ENCODE assay signal across 1 cellular context in the genomic region with DNA sequence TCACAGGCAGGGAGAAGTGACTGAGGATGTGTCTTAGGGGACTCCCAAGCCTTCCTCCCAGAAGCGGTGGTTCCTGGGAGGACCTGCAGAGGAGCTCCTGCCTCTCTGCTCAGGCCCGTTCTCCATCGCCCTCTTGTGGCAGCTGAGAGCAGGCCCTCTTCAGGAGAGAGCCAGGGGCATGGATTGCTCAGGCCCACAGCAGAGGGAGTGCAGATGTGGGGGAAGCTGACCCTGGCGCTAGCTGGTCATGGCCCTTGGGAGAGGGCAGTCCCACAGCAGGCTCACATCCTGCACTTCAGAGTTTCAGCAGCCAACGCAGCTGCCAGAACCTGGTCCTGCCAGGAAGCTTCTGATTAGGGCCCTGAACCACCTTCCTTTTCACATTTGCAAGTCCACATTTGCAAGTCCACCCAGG.
TF ChIP-seq lines count a peak whose summit lies in the region.

No MANE protein-coding gene starts in this region.

TF ChIP-seq in HepG2, 621 proteins besides CTCF, POLR2A, EP300 and RAD21 (continued from another document and continues in another):
- TF ChIP-seq, protein P1, sequence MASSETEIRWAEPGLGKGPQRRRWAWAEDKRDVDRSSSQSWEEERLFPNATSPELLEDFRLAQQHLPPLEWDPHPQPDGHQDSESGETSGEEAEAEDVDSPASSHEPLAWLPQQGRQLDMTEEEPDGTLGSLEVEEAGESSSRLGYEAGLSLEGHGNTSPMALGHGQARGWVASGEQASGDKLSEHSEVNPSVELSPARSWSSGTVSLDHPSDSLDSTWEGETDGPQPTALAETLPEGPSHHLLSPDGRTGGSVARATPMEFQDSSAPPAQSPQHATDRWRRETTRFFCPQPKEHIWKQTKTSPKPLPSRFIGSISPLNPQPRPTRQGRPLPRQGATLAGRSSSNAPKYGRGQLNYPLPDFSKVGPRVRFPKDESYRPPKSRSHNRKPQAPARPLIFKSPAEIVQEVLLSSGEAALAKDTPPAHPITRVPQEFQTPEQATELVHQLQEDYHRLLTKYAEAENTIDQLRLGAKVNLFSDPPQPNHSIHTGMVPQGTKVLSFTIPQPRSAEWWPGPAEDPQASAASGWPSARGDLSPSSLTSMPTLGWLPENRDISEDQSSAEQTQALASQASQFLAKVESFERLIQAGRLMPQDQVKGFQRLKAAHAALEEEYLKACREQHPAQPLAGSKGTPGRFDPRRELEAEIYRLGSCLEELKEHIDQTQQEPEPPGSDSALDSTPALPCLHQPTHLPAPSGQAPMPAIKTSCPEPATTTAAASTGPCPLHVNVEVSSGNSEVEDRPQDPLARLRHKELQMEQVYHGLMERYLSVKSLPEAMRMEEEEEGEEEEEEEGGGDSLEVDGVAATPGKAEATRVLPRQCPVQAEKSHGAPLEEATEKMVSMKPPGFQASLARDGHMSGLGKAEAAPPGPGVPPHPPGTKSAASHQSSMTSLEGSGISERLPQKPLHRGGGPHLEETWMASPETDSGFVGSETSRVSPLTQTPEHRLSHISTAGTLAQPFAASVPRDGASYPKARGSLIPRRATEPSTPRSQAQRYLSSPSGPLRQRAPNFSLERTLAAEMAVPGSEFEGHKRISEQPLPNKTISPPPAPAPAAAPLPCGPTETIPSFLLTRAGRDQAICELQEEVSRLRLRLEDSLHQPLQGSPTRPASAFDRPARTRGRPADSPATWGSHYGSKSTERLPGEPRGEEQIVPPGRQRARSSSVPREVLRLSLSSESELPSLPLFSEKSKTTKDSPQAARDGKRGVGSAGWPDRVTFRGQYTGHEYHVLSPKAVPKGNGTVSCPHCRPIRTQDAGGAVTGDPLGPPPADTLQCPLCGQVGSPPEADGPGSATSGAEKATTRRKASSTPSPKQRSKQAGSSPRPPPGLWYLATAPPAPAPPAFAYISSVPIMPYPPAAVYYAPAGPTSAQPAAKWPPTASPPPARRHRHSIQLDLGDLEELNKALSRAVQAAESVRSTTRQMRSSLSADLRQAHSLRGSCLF (CRISPR knock-in tag; IDR thresholded peaks at IDR 0.05; ENCODE audit: borderline replicate concordance) = no peak
- TF ChIP-seq POGZ (CRISPR knock-in tag; IDR thresholded peaks at IDR 0.05) (no peak), SP5 (CRISPR knock-in tag; IDR thresholded peaks at IDR 0.05; ENCODE audit: borderline replicate concordance, low read depth) (no peak), ZNF605 (CRISPR knock-in tag; IDR thresholded peaks at IDR 0.05) (no peak), NR3C1 (CRISPR knock-in tag; IDR thresholded peaks at IDR 0.05) (no peak), XRCC5 (optimal IDR thresholded peaks at IDR 0.05; ENCODE audit: low read length) (peak; percentile 52), GABPB1 (CRISPR knock-in tag; IDR thresholded peaks at IDR 0.05) (0 out of 2 replicates have a peak, but pooled peaks have one; percentile 15), EED (CRISPR knock-in tag; IDR thresholded peaks at IDR 0.05) (no peak), ZNF367 (CRISPR knock-in tag; IDR thresholded peaks at IDR 0.05; ENCODE audit: borderline replicate concordance) (no peak), ZNF263 (CRISPR knock-in tag; IDR thresholded peaks at IDR 0.05) (peak; percentile 98), CENPT (CRISPR knock-in tag; IDR thresholded peaks at IDR 0.05; ENCODE audit: low read depth) (no peak), IRX3 (CRISPR knock-in tag; IDR thresholded peaks at IDR 0.05; ENCODE audit: borderline replicate concordance, low read depth) (no peak), ZNF44 (CRISPR knock-in tag; IDR thresholded peaks at IDR 0.05) (no peak)
- TF ChIP-seq, protein P2, sequence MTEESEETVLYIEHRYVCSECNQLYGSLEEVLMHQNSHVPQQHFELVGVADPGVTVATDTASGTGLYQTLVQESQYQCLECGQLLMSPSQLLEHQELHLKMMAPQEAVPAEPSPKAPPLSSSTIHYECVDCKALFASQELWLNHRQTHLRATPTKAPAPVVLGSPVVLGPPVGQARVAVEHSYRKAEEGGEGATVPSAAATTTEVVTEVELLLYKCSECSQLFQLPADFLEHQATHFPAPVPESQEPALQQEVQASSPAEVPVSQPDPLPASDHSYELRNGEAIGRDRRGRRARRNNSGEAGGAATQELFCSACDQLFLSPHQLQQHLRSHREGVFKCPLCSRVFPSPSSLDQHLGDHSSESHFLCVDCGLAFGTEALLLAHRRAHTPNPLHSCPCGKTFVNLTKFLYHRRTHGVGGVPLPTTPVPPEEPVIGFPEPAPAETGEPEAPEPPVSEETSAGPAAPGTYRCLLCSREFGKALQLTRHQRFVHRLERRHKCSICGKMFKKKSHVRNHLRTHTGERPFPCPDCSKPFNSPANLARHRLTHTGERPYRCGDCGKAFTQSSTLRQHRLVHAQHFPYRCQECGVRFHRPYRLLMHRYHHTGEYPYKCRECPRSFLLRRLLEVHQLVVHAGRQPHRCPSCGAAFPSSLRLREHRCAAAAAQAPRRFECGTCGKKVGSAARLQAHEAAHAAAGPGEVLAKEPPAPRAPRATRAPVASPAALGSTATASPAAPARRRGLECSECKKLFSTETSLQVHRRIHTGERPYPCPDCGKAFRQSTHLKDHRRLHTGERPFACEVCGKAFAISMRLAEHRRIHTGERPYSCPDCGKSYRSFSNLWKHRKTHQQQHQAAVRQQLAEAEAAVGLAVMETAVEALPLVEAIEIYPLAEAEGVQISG (CRISPR knock-in tag; IDR thresholded peaks at IDR 0.05) = peak; percentile 57; the same call in 1 of the 2 replicates
- TF ChIP-seq, protein P3, sequence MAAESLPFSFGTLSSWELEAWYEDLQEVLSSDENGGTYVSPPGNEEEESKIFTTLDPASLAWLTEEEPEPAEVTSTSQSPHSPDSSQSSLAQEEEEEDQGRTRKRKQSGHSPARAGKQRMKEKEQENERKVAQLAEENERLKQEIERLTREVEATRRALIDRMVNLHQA (CRISPR knock-in tag; IDR thresholded peaks at IDR 0.05) = no peak
- TF ChIP-seq, protein P4, sequence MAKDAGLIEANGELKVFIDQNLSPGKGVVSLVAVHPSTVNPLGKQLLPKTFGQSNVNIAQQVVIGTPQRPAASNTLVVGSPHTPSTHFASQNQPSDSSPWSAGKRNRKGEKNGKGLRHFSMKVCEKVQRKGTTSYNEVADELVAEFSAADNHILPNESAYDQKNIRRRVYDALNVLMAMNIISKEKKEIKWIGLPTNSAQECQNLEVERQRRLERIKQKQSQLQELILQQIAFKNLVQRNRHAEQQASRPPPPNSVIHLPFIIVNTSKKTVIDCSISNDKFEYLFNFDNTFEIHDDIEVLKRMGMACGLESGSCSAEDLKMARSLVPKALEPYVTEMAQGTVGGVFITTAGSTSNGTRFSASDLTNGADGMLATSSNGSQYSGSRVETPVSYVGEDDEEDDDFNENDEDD (CRISPR knock-in tag; IDR thresholded peaks at IDR 0.05; ENCODE audit: borderline replicate concordance) = no peak
- TF ChIP-seq, protein P5, sequence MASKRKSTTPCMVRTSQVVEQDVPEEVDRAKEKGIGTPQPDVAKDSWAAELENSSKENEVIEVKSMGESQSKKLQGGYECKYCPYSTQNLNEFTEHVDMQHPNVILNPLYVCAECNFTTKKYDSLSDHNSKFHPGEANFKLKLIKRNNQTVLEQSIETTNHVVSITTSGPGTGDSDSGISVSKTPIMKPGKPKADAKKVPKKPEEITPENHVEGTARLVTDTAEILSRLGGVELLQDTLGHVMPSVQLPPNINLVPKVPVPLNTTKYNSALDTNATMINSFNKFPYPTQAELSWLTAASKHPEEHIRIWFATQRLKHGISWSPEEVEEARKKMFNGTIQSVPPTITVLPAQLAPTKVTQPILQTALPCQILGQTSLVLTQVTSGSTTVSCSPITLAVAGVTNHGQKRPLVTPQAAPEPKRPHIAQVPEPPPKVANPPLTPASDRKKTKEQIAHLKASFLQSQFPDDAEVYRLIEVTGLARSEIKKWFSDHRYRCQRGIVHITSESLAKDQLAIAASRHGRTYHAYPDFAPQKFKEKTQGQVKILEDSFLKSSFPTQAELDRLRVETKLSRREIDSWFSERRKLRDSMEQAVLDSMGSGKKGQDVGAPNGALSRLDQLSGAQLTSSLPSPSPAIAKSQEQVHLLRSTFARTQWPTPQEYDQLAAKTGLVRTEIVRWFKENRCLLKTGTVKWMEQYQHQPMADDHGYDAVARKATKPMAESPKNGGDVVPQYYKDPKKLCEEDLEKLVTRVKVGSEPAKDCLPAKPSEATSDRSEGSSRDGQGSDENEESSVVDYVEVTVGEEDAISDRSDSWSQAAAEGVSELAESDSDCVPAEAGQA (IDR thresholded peaks at IDR 0.05; ENCODE audit: low read depth) = no peak
- TF ChIP-seq, protein P5 (CRISPR knock-in tag; IDR thresholded peaks at IDR 0.05; ENCODE audit: borderline replicate concordance) = no peak
- TF ChIP-seq, protein P6, sequence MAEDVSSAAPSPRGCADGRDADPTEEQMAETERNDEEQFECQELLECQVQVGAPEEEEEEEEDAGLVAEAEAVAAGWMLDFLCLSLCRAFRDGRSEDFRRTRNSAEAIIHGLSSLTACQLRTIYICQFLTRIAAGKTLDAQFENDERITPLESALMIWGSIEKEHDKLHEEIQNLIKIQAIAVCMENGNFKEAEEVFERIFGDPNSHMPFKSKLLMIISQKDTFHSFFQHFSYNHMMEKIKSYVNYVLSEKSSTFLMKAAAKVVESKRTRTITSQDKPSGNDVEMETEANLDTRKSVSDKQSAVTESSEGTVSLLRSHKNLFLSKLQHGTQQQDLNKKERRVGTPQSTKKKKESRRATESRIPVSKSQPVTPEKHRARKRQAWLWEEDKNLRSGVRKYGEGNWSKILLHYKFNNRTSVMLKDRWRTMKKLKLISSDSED (CRISPR knock-in tag; IDR thresholded peaks at IDR 0.05) = no peak
- TF ChIP-seq, protein P7, sequence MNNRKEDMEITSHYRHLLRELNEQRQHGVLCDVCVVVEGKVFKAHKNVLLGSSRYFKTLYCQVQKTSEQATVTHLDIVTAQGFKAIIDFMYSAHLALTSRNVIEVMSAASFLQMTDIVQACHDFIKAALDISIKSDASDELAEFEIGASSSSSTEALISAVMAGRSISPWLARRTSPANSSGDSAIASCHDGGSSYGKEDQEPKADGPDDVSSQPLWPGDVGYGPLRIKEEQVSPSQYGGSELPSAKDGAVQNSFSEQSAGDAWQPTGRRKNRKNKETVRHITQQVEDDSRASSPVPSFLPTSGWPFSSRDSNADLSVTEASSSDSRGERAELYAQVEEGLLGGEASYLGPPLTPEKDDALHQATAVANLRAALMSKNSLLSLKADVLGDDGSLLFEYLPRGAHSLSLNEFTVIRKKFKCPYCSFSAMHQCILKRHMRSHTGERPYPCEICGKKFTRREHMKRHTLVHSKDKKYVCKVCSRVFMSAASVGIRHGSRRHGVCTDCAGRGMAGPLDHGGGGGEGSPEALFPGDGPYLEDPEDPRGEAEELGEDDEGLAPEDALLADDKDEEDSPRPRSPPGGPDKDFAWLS (CRISPR knock-in tag; IDR thresholded peaks at IDR 0.05; ENCODE audit: borderline replicate concordance) = no peak
- TF ChIP-seq, protein P8, sequence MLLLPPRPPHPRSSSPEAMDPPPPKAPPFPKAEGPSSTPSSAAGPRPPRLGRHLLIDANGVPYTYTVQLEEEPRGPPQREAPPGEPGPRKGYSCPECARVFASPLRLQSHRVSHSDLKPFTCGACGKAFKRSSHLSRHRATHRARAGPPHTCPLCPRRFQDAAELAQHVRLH (CRISPR knock-in tag; IDR thresholded peaks at IDR 0.05; ENCODE audit: borderline replicate concordance, low read depth) = no peak
- TF ChIP-seq, protein P9, sequence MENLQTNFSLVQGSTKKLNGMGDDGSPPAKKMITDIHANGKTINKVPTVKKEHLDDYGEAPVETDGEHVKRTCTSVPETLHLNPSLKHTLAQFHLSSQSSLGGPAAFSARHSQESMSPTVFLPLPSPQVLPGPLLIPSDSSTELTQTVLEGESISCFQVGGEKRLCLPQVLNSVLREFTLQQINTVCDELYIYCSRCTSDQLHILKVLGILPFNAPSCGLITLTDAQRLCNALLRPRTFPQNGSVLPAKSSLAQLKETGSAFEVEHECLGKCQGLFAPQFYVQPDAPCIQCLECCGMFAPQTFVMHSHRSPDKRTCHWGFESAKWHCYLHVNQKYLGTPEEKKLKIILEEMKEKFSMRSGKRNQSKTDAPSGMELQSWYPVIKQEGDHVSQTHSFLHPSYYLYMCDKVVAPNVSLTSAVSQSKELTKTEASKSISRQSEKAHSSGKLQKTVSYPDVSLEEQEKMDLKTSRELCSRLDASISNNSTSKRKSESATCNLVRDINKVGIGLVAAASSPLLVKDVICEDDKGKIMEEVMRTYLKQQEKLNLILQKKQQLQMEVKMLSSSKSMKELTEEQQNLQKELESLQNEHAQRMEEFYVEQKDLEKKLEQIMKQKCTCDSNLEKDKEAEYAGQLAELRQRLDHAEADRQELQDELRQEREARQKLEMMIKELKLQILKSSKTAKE (CRISPR knock-in tag; IDR thresholded peaks at IDR 0.05; ENCODE audit: borderline replicate concordance) = no peak
- TF ChIP-seq, protein P10, sequence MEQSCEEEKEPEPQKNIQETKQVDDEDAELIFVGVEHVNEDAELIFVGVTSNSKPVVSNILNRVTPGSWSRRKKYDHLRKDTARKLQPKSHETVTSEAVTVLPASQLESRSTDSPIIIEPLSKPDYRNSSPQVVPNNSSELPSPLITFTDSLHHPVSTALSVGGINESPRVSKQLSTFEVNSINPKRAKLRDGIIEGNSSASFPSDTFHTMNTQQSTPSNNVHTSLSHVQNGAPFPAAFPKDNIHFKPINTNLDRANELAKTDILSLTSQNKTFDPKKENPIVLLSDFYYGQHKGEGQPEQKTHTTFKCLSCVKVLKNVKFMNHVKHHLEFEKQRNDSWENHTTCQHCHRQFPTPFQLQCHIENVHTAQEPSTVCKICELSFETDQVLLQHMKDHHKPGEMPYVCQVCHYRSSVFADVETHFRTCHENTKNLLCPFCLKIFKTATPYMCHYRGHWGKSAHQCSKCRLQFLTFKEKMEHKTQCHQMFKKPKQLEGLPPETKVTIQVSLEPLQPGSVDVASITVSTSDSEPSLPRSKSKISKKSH (CRISPR knock-in tag; IDR thresholded peaks at IDR 0.05; ENCODE audit: borderline replicate concordance) = 0 out of 2 replicates have a peak, but pooled peaks have one; percentile 32
- TF ChIP-seq, protein P11, sequence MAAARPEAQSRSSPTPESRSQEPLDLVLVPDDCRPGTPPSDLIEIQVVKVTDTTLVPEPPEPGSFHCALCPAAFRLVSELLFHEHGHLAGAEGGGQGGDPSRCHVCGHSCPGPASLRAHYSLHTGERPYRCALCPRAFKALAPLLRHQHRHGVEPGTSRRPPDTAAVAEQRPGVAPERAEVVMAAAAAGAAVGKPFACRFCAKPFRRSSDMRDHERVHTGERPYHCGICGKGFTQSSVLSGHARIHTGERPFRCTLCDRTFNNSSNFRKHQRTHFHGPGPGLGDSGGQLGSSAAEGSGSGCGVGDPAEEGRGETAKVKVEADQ (CRISPR knock-in tag; IDR thresholded peaks at IDR 0.05; ENCODE audit: borderline replicate concordance) = no peak
